Comparison of ENCODE assay signal across 1 cellular context in the genomic region with DNA sequence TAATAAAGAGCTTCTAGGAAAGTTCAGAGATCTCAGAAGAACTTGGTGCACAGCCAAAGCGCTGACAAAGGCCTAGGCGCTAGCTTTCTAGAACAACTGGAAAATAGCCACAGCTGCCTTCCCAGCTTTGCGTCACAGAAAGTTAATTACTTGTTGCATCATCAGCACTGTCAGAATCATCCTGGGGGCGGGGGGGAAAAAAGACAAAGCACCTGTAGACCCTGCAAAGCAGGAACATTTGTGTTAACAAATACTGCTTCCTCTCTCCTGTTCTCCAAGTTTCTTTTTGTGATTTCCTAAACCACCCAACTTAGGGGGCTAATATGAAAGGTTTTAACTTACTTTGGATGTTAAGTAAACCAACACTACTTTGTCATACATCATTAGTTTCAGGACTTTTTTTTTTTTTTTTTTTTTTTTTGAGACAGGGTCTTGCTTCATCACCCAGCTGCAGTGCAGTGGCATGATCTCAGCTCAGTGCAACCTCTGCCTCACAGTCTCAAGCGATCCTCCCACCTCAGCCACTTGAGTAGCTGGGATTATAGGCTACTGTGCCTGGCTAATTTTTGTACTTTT.
TF ChIP-seq lines count a peak whose summit lies in the region.

No MANE protein-coding gene starts in this region.

TF ChIP-seq in HEK293, 187 proteins besides CTCF, POLR2A, EP300 and RAD21 (continued from another document and continues in another):
- TF ChIP-seq ZNF792 (tag by site-specific recombination; IDR thresholded peaks at IDR 0.05) (no peak), GFI1B (tag by site-specific recombination; IDR thresholded peaks at IDR 0.05) (no peak), ZNF138 (tag by site-specific recombination; IDR thresholded peaks at IDR 0.05; ENCODE audit: borderline replicate concordance) (no peak), ZNF558 (tag by site-specific recombination; IDR thresholded peaks at IDR 0.05) (peak; percentile 58; the same call in 1 of the 2 replicates), ZIC2 (tag by site-specific recombination; IDR thresholded peaks at IDR 0.05) (peak; percentile 28), ZBTB17 (tag by site-specific recombination; IDR thresholded peaks at IDR 0.05) (peak; percentile 62), ZNF335 (tag by site-specific recombination; conservative IDR thresholded peaks at IDR 0.05) (peak; percentile 54), ZNF366 (tag by site-specific recombination; conservative IDR thresholded peaks at IDR 0.05) (peak; percentile 73), PRDM1 (tag by site-specific recombination; IDR thresholded peaks at IDR 0.05) (peak; percentile 33), ZNF76 (tag by site-specific recombination; IDR thresholded peaks at IDR 0.05; ENCODE audit: borderline replicate concordance, low read depth) (0 out of 2 replicates have a peak, but pooled peaks have one; percentile 35), ZNF670 (tag by site-specific recombination; IDR thresholded peaks at IDR 0.05; ENCODE audit: low read depth) (no peak), ZNF626 (tag by site-specific recombination; IDR thresholded peaks at IDR 0.05) (no peak), ZNF600 (tag by site-specific recombination; IDR thresholded peaks at IDR 0.05) (no peak), ZNF621 (tag by site-specific recombination; IDR thresholded peaks at IDR 0.05) (no peak), ZNF660 (tag by site-specific recombination; IDR thresholded peaks at IDR 0.05) (peak; percentile 65; the same call in 1 of the 2 replicates), ZNF24 (tag by site-specific recombination; IDR thresholded peaks at IDR 0.05) (peak; percentile 63), YY1 (tag by site-specific recombination; IDR thresholded peaks at IDR 0.05) (no peak), ZNF555 (tag by site-specific recombination; conservative IDR thresholded peaks at IDR 0.05) (no peak), ZNF350 (tag by site-specific recombination; IDR thresholded peaks at IDR 0.05) (no peak), ZEB2 (tag by site-specific recombination; IDR thresholded peaks at IDR 0.05) (peak; percentile 87), ZNF202 (tag by site-specific recombination; IDR thresholded peaks at IDR 0.05; ENCODE audit: borderline replicate concordance) (no peak), SCRT1 (tag by site-specific recombination; IDR thresholded peaks at IDR 0.05; ENCODE audit: borderline replicate concordance) (peak; percentile 73; the same call in 1 of the 2 replicates), ZNF560 (tag by site-specific recombination; IDR thresholded peaks at IDR 0.05; ENCODE audit: borderline replicate concordance) (no peak), ZNF292 (tag by site-specific recombination; IDR thresholded peaks at IDR 0.05; ENCODE audit: borderline replicate concordance, low read depth) (no peak), HOXA7 (CRISPR knock-in tag; IDR thresholded peaks at IDR 0.05; ENCODE audit: borderline replicate concordance) (no peak), ZNF658 (tag by site-specific recombination; IDR thresholded peaks at IDR 0.05) (no peak), OSR2 (tag by site-specific recombination; IDR thresholded peaks at IDR 0.05) (peak; percentile 92), SP3 (tag by site-specific recombination; IDR thresholded peaks at IDR 0.05) (no peak), ZNF426 (tag by site-specific recombination; IDR thresholded peaks at IDR 0.05) (no peak), ZNF544 (tag by site-specific recombination; IDR thresholded peaks at IDR 0.05) (no peak), ZBTB21 (tag by site-specific recombination; IDR thresholded peaks at IDR 0.05) (peak; percentile 95), ZNF785 (tag by site-specific recombination; IDR thresholded peaks at IDR 0.05) (no peak), FEZF1 (tag by site-specific recombination; IDR thresholded peaks at IDR 0.05) (no peak), ZXDB (tag by site-specific recombination; IDR thresholded peaks at IDR 0.05) (no peak)
- TF ChIP-seq, protein P1, sequence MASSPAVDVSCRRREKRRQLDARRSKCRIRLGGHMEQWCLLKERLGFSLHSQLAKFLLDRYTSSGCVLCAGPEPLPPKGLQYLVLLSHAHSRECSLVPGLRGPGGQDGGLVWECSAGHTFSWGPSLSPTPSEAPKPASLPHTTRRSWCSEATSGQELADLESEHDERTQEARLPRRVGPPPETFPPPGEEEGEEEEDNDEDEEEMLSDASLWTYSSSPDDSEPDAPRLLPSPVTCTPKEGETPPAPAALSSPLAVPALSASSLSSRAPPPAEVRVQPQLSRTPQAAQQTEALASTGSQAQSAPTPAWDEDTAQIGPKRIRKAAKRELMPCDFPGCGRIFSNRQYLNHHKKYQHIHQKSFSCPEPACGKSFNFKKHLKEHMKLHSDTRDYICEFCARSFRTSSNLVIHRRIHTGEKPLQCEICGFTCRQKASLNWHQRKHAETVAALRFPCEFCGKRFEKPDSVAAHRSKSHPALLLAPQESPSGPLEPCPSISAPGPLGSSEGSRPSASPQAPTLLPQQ (tag by site-specific recombination; IDR thresholded peaks at IDR 0.05), result 0 out of 2 replicates have a peak, but pooled peaks have one; percentile 30
- TF ChIP-seq, protein P2, sequence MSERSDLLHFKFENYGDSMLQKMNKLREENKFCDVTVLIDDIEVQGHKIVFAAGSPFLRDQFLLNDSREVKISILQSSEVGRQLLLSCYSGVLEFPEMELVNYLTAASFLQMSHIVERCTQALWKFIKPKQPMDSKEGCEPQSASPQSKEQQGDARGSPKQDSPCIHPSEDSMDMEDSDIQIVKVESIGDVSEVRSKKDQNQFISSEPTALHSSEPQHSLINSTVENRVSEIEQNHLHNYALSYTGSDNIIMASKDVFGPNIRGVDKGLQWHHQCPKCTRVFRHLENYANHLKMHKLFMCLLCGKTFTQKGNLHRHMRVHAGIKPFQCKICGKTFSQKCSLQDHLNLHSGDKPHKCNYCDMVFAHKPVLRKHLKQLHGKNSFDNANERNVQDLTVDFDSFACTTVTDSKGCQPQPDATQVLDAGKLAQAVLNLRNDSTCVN (tag by site-specific recombination; optimal IDR thresholded peaks at IDR 0.05), result no peak
- TF ChIP-seq, protein P3, sequence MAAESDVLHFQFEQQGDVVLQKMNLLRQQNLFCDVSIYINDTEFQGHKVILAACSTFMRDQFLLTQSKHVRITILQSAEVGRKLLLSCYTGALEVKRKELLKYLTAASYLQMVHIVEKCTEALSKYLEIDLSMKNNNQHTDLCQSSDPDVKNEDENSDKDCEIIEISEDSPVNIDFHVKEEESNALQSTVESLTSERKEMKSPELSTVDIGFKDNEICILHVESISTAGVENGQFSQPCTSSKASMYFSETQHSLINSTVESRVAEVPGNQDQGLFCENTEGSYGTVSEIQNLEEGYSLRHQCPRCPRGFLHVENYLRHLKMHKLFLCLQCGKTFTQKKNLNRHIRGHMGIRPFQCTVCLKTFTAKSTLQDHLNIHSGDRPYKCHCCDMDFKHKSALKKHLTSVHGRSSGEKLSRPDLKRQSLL (tag by site-specific recombination; IDR thresholded peaks at IDR 0.05), result no peak
- TF ChIP-seq, protein P4, sequence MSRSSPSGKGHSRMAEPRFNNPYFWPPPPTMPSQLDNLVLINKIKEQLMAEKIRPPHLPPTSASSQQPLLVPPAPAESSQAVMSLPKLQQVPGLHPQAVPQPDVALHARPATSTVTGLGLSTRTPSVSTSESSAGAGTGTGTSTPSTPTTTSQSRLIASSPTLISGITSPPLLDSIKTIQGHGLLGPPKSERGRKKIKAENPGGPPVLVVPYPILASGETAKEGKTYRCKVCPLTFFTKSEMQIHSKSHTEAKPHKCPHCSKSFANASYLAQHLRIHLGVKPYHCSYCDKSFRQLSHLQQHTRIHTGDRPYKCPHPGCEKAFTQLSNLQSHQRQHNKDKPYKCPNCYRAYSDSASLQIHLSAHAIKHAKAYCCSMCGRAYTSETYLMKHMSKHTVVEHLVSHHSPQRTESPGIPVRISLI (tag by site-specific recombination; IDR thresholded peaks at IDR 0.05), result peak; percentile 98
- TF ChIP-seq, protein P5, sequence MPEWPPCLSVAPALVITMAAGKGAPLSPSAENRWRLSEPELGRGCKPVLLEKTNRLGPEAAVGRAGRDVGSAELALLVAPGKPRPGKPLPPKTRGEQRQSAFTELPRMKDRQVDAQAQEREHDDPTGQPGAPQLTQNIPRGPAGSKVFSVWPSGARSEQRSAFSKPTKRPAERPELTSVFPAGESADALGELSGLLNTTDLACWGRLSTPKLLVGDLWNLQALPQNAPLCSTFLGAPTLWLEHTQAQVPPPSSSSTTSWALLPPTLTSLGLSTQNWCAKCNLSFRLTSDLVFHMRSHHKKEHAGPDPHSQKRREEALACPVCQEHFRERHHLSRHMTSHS (tag by site-specific recombination; IDR thresholded peaks at IDR 0.05), result no peak
- TF ChIP-seq, protein P6, sequence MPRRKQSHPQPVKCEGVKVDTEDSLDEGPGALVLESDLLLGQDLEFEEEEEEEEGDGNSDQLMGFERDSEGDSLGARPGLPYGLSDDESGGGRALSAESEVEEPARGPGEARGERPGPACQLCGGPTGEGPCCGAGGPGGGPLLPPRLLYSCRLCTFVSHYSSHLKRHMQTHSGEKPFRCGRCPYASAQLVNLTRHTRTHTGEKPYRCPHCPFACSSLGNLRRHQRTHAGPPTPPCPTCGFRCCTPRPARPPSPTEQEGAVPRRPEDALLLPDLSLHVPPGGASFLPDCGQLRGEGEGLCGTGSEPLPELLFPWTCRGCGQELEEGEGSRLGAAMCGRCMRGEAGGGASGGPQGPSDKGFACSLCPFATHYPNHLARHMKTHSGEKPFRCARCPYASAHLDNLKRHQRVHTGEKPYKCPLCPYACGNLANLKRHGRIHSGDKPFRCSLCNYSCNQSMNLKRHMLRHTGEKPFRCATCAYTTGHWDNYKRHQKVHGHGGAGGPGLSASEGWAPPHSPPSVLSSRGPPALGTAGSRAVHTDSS (tag by site-specific recombination; IDR thresholded peaks at IDR 0.05), result no peak
- TF ChIP-seq, protein P7, sequence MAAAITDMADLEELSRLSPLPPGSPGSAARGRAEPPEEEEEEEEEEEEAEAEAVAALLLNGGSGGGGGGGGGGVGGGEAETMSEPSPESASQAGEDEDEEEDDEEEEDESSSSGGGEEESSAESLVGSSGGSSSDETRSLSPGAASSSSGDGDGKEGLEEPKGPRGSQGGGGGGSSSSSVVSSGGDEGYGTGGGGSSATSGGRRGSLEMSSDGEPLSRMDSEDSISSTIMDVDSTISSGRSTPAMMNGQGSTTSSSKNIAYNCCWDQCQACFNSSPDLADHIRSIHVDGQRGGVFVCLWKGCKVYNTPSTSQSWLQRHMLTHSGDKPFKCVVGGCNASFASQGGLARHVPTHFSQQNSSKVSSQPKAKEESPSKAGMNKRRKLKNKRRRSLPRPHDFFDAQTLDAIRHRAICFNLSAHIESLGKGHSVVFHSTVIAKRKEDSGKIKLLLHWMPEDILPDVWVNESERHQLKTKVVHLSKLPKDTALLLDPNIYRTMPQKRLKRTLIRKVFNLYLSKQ (tag by site-specific recombination; IDR thresholded peaks at IDR 0.05; ENCODE audit: borderline replicate concordance), result no peak
- TF ChIP-seq, protein P8, sequence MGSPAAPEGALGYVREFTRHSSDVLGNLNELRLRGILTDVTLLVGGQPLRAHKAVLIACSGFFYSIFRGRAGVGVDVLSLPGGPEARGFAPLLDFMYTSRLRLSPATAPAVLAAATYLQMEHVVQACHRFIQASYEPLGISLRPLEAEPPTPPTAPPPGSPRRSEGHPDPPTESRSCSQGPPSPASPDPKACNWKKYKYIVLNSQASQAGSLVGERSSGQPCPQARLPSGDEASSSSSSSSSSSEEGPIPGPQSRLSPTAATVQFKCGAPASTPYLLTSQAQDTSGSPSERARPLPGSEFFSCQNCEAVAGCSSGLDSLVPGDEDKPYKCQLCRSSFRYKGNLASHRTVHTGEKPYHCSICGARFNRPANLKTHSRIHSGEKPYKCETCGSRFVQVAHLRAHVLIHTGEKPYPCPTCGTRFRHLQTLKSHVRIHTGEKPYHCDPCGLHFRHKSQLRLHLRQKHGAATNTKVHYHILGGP (tag by site-specific recombination; IDR thresholded peaks at IDR 0.05), result peak; percentile 91
- TF ChIP-seq, protein P9, sequence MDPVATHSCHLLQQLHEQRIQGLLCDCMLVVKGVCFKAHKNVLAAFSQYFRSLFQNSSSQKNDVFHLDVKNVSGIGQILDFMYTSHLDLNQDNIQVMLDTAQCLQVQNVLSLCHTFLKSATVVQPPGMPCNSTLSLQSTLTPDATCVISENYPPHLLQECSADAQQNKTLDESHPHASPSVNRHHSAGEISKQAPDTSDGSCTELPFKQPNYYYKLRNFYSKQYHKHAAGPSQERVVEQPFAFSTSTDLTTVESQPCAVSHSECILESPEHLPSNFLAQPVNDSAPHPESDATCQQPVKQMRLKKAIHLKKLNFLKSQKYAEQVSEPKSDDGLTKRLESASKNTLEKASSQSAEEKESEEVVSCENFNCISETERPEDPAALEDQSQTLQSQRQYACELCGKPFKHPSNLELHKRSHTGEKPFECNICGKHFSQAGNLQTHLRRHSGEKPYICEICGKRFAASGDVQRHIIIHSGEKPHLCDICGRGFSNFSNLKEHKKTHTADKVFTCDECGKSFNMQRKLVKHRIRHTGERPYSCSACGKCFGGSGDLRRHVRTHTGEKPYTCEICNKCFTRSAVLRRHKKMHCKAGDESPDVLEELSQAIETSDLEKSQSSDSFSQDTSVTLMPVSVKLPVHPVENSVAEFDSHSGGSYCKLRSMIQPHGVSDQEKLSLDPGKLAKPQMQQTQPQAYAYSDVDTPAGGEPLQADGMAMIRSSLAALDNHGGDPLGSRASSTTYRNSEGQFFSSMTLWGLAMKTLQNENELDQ (tag by site-specific recombination; IDR thresholded peaks at IDR 0.05; ENCODE audit: low read depth), result no peak
- TF ChIP-seq, protein P10, sequence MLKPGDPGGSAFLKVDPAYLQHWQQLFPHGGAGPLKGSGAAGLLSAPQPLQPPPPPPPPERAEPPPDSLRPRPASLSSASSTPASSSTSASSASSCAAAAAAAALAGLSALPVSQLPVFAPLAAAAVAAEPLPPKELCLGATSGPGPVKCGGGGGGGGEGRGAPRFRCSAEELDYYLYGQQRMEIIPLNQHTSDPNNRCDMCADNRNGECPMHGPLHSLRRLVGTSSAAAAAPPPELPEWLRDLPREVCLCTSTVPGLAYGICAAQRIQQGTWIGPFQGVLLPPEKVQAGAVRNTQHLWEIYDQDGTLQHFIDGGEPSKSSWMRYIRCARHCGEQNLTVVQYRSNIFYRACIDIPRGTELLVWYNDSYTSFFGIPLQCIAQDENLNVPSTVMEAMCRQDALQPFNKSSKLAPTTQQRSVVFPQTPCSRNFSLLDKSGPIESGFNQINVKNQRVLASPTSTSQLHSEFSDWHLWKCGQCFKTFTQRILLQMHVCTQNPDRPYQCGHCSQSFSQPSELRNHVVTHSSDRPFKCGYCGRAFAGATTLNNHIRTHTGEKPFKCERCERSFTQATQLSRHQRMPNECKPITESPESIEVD (tag by site-specific recombination; IDR thresholded peaks at IDR 0.05), result peak; percentile 30; the same call in 1 of the 2 replicates
- TF ChIP-seq, protein P11, sequence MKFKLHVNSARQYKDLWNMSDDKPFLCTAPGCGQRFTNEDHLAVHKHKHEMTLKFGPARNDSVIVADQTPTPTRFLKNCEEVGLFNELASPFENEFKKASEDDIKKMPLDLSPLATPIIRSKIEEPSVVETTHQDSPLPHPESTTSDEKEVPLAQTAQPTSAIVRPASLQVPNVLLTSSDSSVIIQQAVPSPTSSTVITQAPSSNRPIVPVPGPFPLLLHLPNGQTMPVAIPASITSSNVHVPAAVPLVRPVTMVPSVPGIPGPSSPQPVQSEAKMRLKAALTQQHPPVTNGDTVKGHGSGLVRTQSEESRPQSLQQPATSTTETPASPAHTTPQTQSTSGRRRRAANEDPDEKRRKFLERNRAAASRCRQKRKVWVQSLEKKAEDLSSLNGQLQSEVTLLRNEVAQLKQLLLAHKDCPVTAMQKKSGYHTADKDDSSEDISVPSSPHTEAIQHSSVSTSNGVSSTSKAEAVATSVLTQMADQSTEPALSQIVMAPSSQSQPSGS (tag by site-specific recombination; IDR thresholded peaks at IDR 0.05; ENCODE audit: low read depth), result peak; percentile 54
